In genomic region chr10:76416642-76417041, GRCh38 we compare ENCODE assay signal across 35 cellular contexts.
"Had no signal": no experiment of that assay in that cellular context is flagged by ENCODE, and none has a peak within 500 bp of the region (broad histone marks: within the 10 kb centered on the region; RNA-seq: fewer than 3 reads in every experiment).

No MANE protein-coding gene starts in this region.

- H3K4me3 ChIP-seq: MG63 had no signal

- DNase-seq: Karpas-422, Kasumi-1, KBM-7, KG1, MG63, MM.1S, MV-4-11, NCI-H1048, NCI-H1092, NCI-H1092 treated with DMSO at 0.1 percent for 48 hours, NCI-H1105, NCI-H1105 treated with DMSO at 0.1 percent for 48 hours, NCI-H1417, NCI-H1417 treated with DMSO at 0.1 percent for 48 hours, NCI-H1436, NCI-H1436 treated with DMSO at 0.1 percent for 48 hours, NCI-H146, NCI-H1694, NCI-H1694 treated with DMSO at 0.1 percent for 48 hours, NCI-H187, NCI-H187 treated with DMSO at 0.1 percent for 48 hours, NCI-H1930, NCI-H2029, NCI-H2029 treated with DMSO at 0.1 percent for 48 hours, NCI-H2081, NCI-H2081 treated with DMSO at 0.1 percent for 48 hours, NCI-H2107, NCI-H2171, NCI-H2171 treated with DMSO at 0.1 percent for 48 hours, NCI-H2227 treated with DMSO at 0.1 percent for 48 hours, NCI-H226, NCI-H345, NCI-H446, NCI-H446 treated with DMSO at 0.1 percent for 48 hours had no signal

- H3K36me3 ChIP-seq: MG63 had no signal

- H3K27me3 ChIP-seq: MG63 had no signal

- H3K27ac ChIP-seq: KMS-11 had no signal

- H3K4me2 ChIP-seq: KMS-11 had no signal

- H3K9me3 ChIP-seq: MG63 had no signal

- H3K9ac ChIP-seq: KMS-11 had no signal
